ENCODE assay signal across 16 cellular contexts in genomic region chr3:183249006-183249718, GRCh38. TPM values are rescaled to one million over a fixed set of nuclear protein-coding genes. Genes with fewer than 3 reads are reported as not detected.
DNase-seq lines count a peak whose midpoint lies in the region; ATAC-seq and TF ChIP-seq lines count a peak whose summit lies in the region.
"Had no signal": no experiment of that assay in that cellular context is flagged by ENCODE, and none has a peak within 500 bp of the region (broad histone marks: within the 10 kb centered on the region; RNA-seq: fewer than 3 reads in every experiment).

No MANE protein-coding gene starts in this region.

- intact Hi-C loops in Right ventricle myocardium superior (cut with DNase I) = no loop called here

- peak overlapping the region; percentile 55 for H3K18ac ChIP-seq in mesendoderm (ENCODE audit: low read length)

- no peaks in the 10 kb centered on the region for H3K79me2 ChIP-seq in mesendoderm (ENCODE audit: control insufficient read depth, insufficient read depth, low read length)

- H3K4me1 Mint-ChIP-seq in chondrocyte (ENCODE audit: low read depth) = peaks cover 23% of the 10 kb centered on the region

- no peaks in the 10 kb centered on the region for H3K9me3 Mint-ChIP-seq in chondrocyte (ENCODE audit: low read depth)

- no peak overlapping the region for H2AK5ac ChIP-seq in mesendoderm (ENCODE audit: low read length)

- WGBS in mesendoderm (ENCODE audit: extremely low coverage, insufficient coverage, low lambda C conversion rate) = no CpG with 5 or more reads among the region's 6 CpGs

- peak overlapping the region; percentile 12 for H3K9ac ChIP-seq in mesendoderm (ENCODE audit: low read length)
- H3K9ac ChIP-seq: SK-N-SH had no signal

- H3K23ac ChIP-seq in mesendoderm (ENCODE audit: low read length) = no peak overlapping the region

- no peaks in the 10 kb centered on the region for H3K79me1 ChIP-seq in mesendoderm (ENCODE audit: low read length)

- H3K27me3 ChIP-seq in HL-60 (ENCODE audit: insufficient read depth, poor library complexity, severe bottlenecking) (no peaks in the 10 kb centered on the region), mesendoderm (ENCODE audit: insufficient read depth, low read length, poor library complexity) (no peaks in the 10 kb centered on the region)
- H3K27me3 ChIP-seq: Peyer's patch had no signal

- no peak overlapping the region for H3K4me2 ChIP-seq in mesendoderm (ENCODE audit: low read length)
- H3K4me2 ChIP-seq: SK-N-SH had no signal

- H4K8ac ChIP-seq in mesendoderm (ENCODE audit: low read depth, low read length) = no peak overlapping the region

- H3K27me3 Mint-ChIP-seq in chondrocyte (ENCODE audit: low read depth) = no peaks in the 10 kb centered on the region

- H3K36me3 Mint-ChIP-seq in chondrocyte (ENCODE audit: low read depth) = no peaks in the 10 kb centered on the region

- H3K27ac ChIP-seq in HL-60 (replicated peaks) = peak overlapping the region; percentile 28; the same call in 1 of the 2 replicates
- peak overlapping the region; percentile 25 for H3K27ac ChIP-seq in mesendoderm (ENCODE audit: low read depth, low read length)
- H3K27ac ChIP-seq: Peyer's patch had no signal

- TF ChIP-seq CTCF in HL-60 (IDR thresholded peaks at IDR 0.05; ENCODE audit: insufficient read depth, low read length) = no peak
- TF ChIP-seq CTCF in chondrocyte (IDR thresholded peaks at IDR 0.05) = no peak

- H2BK5ac ChIP-seq in mesendoderm (ENCODE audit: low read length) = peak overlapping the region; percentile 20

- peak overlapping the region; percentile 30 for H2BK120ac ChIP-seq in mesendoderm (ENCODE audit: low read depth, low read length)

- no peak overlapping the region for H3K4ac ChIP-seq in mesendoderm (ENCODE audit: low read depth, low read length)

- DNase-seq in Ammon's horn (ENCODE audit: low spot score) (peak; percentile 41), HL-60 (ENCODE audit: low read depth in 1 of 2, low spot score in 1 of 2) (peak in 1 of 2 experiments; percentile 17), chondrocyte (ENCODE audit: low spot score) (no peak), mesendoderm (peak; percentile 76), ureter (ENCODE audit: low spot score) (no peak), NCI-H748 treated with DMSO at 0.1 percent for 48 hours (lab: John Stamatoyannopoulos, UW) (no peak), Right ventricle myocardium superior (no peak)
- DNase-seq: 8988T, DMS 273 treated with DMSO at 0.1 percent for 48 hours, NCI-H1417 treated with DMSO at 0.1 percent for 48 hours, NCI-H2081 treated with DMSO at 0.1 percent for 48 hours, NCI-H510A treated with DMSO at 0.1 percent for 48 hours, Peyer's patch, SHP77, SK-N-SH had no signal

- peaks cover 10% of the 10 kb centered on the region for H3K4me1 ChIP-seq in mesendoderm (ENCODE audit: control insufficient read depth, low read depth, low read length)

- H3K36me3 ChIP-seq in mesendoderm (ENCODE audit: control insufficient read depth, insufficient read depth, low read length) = no peaks in the 10 kb centered on the region
- H3K36me3 ChIP-seq: Peyer's patch had no signal

- no peak overlapping the region for H3K4me3 Mint-ChIP-seq in chondrocyte (ENCODE audit: unreplicated experiment)

- ATAC-seq in GM18502 (IDR thresholded peaks at IDR 0.05; ENCODE audit: poor library complexity, unreplicated experiment) = no peak
- ATAC-seq in Right ventricle myocardium superior (ENCODE audit: poor library complexity) = no peak

- H3K4me3 ChIP-seq in HL-60 (replicated peaks; ENCODE audit: insufficient read depth, low read length) = no peak overlapping the region
- H3K4me3 ChIP-seq in mesendoderm (ENCODE audit: low read length) = no peak overlapping the region
- H3K4me3 ChIP-seq: Peyer's patch had no signal

- H3K27ac Mint-ChIP-seq in chondrocyte (ENCODE audit: unreplicated experiment) = peak overlapping the region; percentile 23

- no peak overlapping the region for H2BK15ac ChIP-seq in mesendoderm (replicated peaks; ENCODE audit: low read depth)

- peak overlapping the region; percentile 22 for H3K56ac ChIP-seq in mesendoderm (ENCODE audit: low read length)

- H4K5ac ChIP-seq in mesendoderm (ENCODE audit: low read length) = no peak overlapping the region

RNA-seq across cellular contexts. Expression of gene B3GNT5, which starts 3.9 kb away (rescaled TPM):
- total RNA-seq in chondrocyte (12.3 to 21.2 TPM (median 19.9 TPM) in 3 replicates), ureter (20.3 TPM), Right ventricle myocardium superior (1.3 TPM)
- 5.9 TPM for polyA plus RNA-seq in mesendoderm (2013, experiment 1 of 2)
- 5.5 TPM for polyA plus RNA-seq in mesendoderm (2013, experiment 2 of 2)

Comparison
In these comparisons a context has a peak if more than half of its experiments do, and no peak if none do; other contexts are left out.
1. DNase-seq: peak in Ammon's horn (single experiment) and mesendoderm (single experiment); none in chondrocyte (single experiment), ureter (single experiment), NCI-H748 treated with DMSO at 0.1 percent for 48 hours (single experiment) and Right ventricle myocardium superior (single experiment).